In genomic region chr1:44649788-44650158, GRCh38 we compare ENCODE assay signal across 16 cellular contexts. TPM values are rescaled to one million over a fixed set of nuclear protein-coding genes. Genes with fewer than 3 reads are reported as not detected.
A peak's percentile ranks its signal among the peaks of the same experiment; 100 is the strongest.
DNase-seq lines count a peak whose midpoint lies in the region; ATAC-seq, FAIRE-seq and TF ChIP-seq lines count a peak whose summit lies in the region.
"Had no signal": no experiment of that assay in that cellular context is flagged by ENCODE, and none has a peak within 500 bp of the region (broad histone marks: within the 10 kb centered on the region; RNA-seq: fewer than 3 reads in every experiment).

No MANE protein-coding gene starts in this region.

- H3F3A ChIP-seq in GM23338 (replicated peaks; ENCODE audit: low read depth) = peaks cover 10% of the 10 kb centered on the region; the same call in 1 of the 2 replicates

- no peaks in the 10 kb centered on the region for H3K9me3 Mint-ChIP-seq in GM23338
- H3K9me3 Mint-ChIP-seq: CD8-positive, alpha-beta T cell had no signal

- no peak overlapping the region for H2AFZ ChIP-seq in GM23338

- H3K4me3 ChIP-seq in GM23338 (no peak overlapping the region), kidney (ENCODE audit: low read length in 2 of 2) (no peak overlapping the region), rectal smooth muscle tissue (ENCODE audit: low read length) (no peak overlapping the region)
- H3K4me3 ChIP-seq: BLaER1 had no signal

- TF ChIP-seq CTCF in GM23338 (conservative IDR thresholded peaks at IDR 0.05; ENCODE audit: low read depth in 2 of 2) (no peak), kidney (IDR thresholded peaks at IDR 0.05; ENCODE audit: borderline replicate concordance, extremely low read depth, insufficient read depth) (no peak)

- no peaks in the 10 kb centered on the region for H3K79me2 ChIP-seq in GM23338 (replicated peaks; ENCODE audit: insufficient read depth)

- H3K27me3 Mint-ChIP-seq in GM23338 (ENCODE audit: insufficient read depth, low read depth, poor library complexity) = peaks cover 17% of the 10 kb centered on the region

- H3K36me3 Mint-ChIP-seq in GM23338 (ENCODE audit: low read depth) = peaks cover 46% of the 10 kb centered on the region

- H3K27ac ChIP-seq in GM23338 (ENCODE audit: low read depth) (peak overlapping the region; percentile 50; the same call in 1 of the 2 replicates), angular gyrus (ENCODE audit: low read depth, low read length) (peak overlapping the region; percentile 76), kidney (ENCODE audit: low read depth in 2 of 2, low read length in 2 of 2) (no peak overlapping the region), rectal smooth muscle tissue (ENCODE audit: low read depth, low read length) (peak overlapping the region; percentile 68)
- H3K27ac ChIP-seq: BLaER1 had no signal

- H3K4me1 Mint-ChIP-seq in GM23338 = peaks cover 41% of the 10 kb centered on the region

- peak overlapping the region; percentile 88 for H3K27ac Mint-ChIP-seq in GM23338
- H3K27ac Mint-ChIP-seq: CD8-positive, alpha-beta T cell had no signal

- no peak overlapping the region for H3K4me3 Mint-ChIP-seq in GM23338
- H3K4me3 Mint-ChIP-seq: CD8-positive, alpha-beta T cell had no signal

- H3K9ac ChIP-seq in kidney (ENCODE audit: low read length in 2 of 2) (no peak overlapping the region), rectal smooth muscle tissue (ENCODE audit: low read length) (no peak overlapping the region)
- H3K9ac ChIP-seq: BLaER1 had no signal

- no peak overlapping the region for H3K4me2 ChIP-seq in GM23338
- H3K4me2 ChIP-seq: BLaER1 had no signal

- H3K4me1 ChIP-seq in GM23338 (ENCODE audit: insufficient read depth) = peaks cover 14% of the 10 kb centered on the region; the same call in 1 of the 2 replicates
- no peaks in the 10 kb centered on the region for H3K4me1 ChIP-seq in kidney (ENCODE audit: control insufficient read depth in 1 of 2, insufficient read depth in 1 of 2, low read depth in 1 of 2, low read length in 2 of 2)
- peaks cover 21% of the 10 kb centered on the region for H3K4me1 ChIP-seq in rectal smooth muscle tissue (ENCODE audit: control insufficient read depth, insufficient read depth, low read length)
- H3K4me1 ChIP-seq: BLaER1 had no signal

- H3K9me2 ChIP-seq in GM23338 (ENCODE audit: insufficient read depth) = no peaks in the 10 kb centered on the region

- ATAC-seq in GM23338 = no peak
- ATAC-seq in GM21390 (IDR thresholded peaks at IDR 0.05; ENCODE audit: unreplicated experiment) = no peak
- no peak for ATAC-seq in GM19395 (IDR thresholded peaks at IDR 0.05; ENCODE audit: unreplicated experiment)
- ATAC-seq: CD8-positive, alpha-beta T cell had no signal

- H3K9me3 ChIP-seq in kidney (ENCODE audit: control insufficient read depth in 1 of 2, low read length in 2 of 2) = no peaks in the 10 kb centered on the region
- H3K9me3 ChIP-seq: BLaER1 had no signal

- H4K20me1 ChIP-seq in GM23338 (replicated peaks; ENCODE audit: insufficient read depth) = peaks cover 12% of the 10 kb centered on the region

- H3K36me3 ChIP-seq in GM23338 (ENCODE audit: insufficient read depth) = peaks cover 15% of the 10 kb centered on the region
- peaks cover 24 to 28% of the 10 kb centered on the region in 2 donors for H3K36me3 ChIP-seq in kidney (ENCODE audit: control insufficient read depth in 1 of 2, insufficient read depth in 2 of 2, low read length in 2 of 2)
- H3K36me3 ChIP-seq in rectal smooth muscle tissue (ENCODE audit: control insufficient read depth, insufficient read depth, low read length) = peaks cover 42% of the 10 kb centered on the region

- DNase-seq in GM23338 (ENCODE audit: low spot score) = no peak
- peak; percentile 48 for DNase-seq in kidney
- no peak for DNase-seq in medulla oblongata (ENCODE audit: extremely low spot score)
- DNase-seq in mucosa of gallbladder (ENCODE audit: low spot score) = no peak
- DNase-seq: CD8-positive, alpha-beta T cell; NCI-H1105 treated with DMSO at 0.1 percent for 48 hours; NCI-H187 treated with DMSO at 0.1 percent for 48 hours; NCI-H2171; NCI-H446 treated with DMSO at 0.1 percent for 48 hours had no signal

- intact Hi-C loops in kidney (cut with DNase I) = no loop called here

- FAIRE-seq in kidney (lab: Jason Lieb, UNC) = no peak

- H3K27me3 ChIP-seq in GM23338 (ENCODE audit: insufficient read depth) (no peaks in the 10 kb centered on the region), rectal smooth muscle tissue (ENCODE audit: control insufficient read depth, insufficient read depth, low read length) (no peaks in the 10 kb centered on the region)
- H3K27me3 ChIP-seq: BLaER1 had no signal

TF ChIP-seq in GM23338, 12 proteins besides CTCF, POLR2A, EP300 and RAD21 (continues in another document):
- TF ChIP-seq NANOG (IDR thresholded peaks at IDR 0.05; ENCODE audit: borderline replicate concordance) = no peak
- TF ChIP-seq ZNF462 (CRISPR knock-in tag; IDR thresholded peaks at IDR 0.05) = no peak
- no peak for TF ChIP-seq STAT1 (IDR thresholded peaks at IDR 0.05; ENCODE audit: unreplicated experiment)
- no peak for TF ChIP-seq POLR2AphosphoS5 (IDR thresholded peaks at IDR 0.05; ENCODE audit: low read depth)
- no peak for TF ChIP-seq JUNB (IDR thresholded peaks at IDR 0.05; ENCODE audit: unreplicated experiment)
- TF ChIP-seq EZH2phosphoT487 (IDR thresholded peaks at IDR 0.05; ENCODE audit: unreplicated experiment) = no peak

RNA-seq across cellular contexts. Expression of gene TMEM53, which starts 24.5 kb away (rescaled TPM):
- 4.3 and 20.8 TPM in 2 replicates for total RNA-seq in GM23338 (2014; rRNA removed; shearing (Covaris generic))
- polyA plus RNA-seq in GM23338 (2016; fragmentation: Nextera tagmentation; extraction: Ambion mirVana) = 10.6 and 15.4 TPM in 2 replicates
- 16.4 TPM for total RNA-seq in kidney
- polyA plus RNA-seq in kidney (ENCODE audit: insufficient read depth, low read depth, low replicate concordance) = 45.0 TPM
- 21.0 TPM for total RNA-seq in mucosa of gallbladder

RNA-seq across cellular contexts. Expression of gene ARMH1, which starts 24.7 kb away (rescaled TPM):
- total RNA-seq in GM23338 (2014; rRNA removed; shearing (Covaris generic)) = 0.31 and 0.62 TPM in 2 replicates
- polyA plus RNA-seq in GM23338 (2016; fragmentation: Nextera tagmentation; extraction: Ambion mirVana) (1.0 TPM in 1 of 2 replicates, not detected in the other), kidney (ENCODE audit: insufficient read depth, low read depth, low replicate concordance) (3.4 TPM)
- total RNA-seq in kidney (3.9 TPM), mucosa of gallbladder (3.7 TPM)
- total RNA-seq: A172, LHCN-M2 had no signal

Comparison
In these comparisons a context has a peak if more than half of its experiments do, and no peak if none do; other contexts are left out.
1. H3K27ac ChIP-seq: peak in GM23338 (single experiment), angular gyrus (single experiment) and rectal smooth muscle tissue (single experiment); none in kidney (0 of 2).